ENCODE assay signal across 21 cellular contexts in the genomic region with DNA sequence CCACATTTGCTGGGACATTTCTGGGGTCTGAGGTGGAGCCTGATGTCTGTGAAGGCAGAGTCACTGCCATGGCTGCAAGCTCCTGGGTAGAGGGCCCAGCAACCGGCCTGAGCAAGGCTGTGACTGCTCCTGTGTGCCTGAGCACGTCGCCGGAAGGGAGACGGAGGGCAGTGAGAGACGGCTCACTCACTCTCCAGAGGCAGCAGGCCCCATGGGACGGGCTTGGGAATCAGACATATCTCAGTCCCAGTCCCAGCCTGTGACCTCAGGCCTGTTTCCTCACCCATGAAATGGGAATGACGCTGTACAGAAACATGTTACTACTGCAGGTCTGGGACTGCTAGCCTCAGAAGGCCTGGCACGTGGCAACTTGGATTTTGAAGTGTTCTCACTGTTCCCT. TPM values are rescaled to one million over a fixed set of nuclear protein-coding genes. Genes with fewer than 3 reads are reported as not detected.
"Had no signal": no experiment of that assay in that cellular context is flagged by ENCODE, and none has a peak within 500 bp of the region (broad histone marks: within the 10 kb centered on the region; RNA-seq: fewer than 3 reads in every experiment).

No MANE protein-coding gene starts in this region.

- H3K9me3 ChIP-seq: SJSA1 had no signal

- H3K4me3 ChIP-seq: SJSA1, SK-N-MC had no signal

- H3K27ac ChIP-seq: SJSA1, SK-N-MC had no signal

- H3K27me3 ChIP-seq: SJSA1 had no signal

- H3K4me1 ChIP-seq: SJSA1 had no signal

- DNase-seq: KBM-7, MV-4-11, NCI-H1048, NCI-H1105, NCI-H1417, NCI-H1436 treated with DMSO at 0.1 percent for 48 hours, NCI-H1694, NCI-H187 treated with DMSO at 0.1 percent for 48 hours, NCI-H2029 treated with DMSO at 0.1 percent for 48 hours, NCI-H2171 treated with DMSO at 0.1 percent for 48 hours, NCI-H2227 treated with DMSO at 0.1 percent for 48 hours, NCI-H446, NCI-H510A, NCI-H524 treated with DMSO at 0.1 percent for 48 hours, NCI-H69, NCI-H774, Right ventricle myocardium superior, RPMI8226, SIG-M5 had no signal

RNA-seq across cellular contexts. Expression of a gene that starts 36.4 kb away (rescaled TPM):
- total RNA-seq: SJSA1 had no signal
